ENCODE assay signal across 8 cellular contexts in genomic region chr7:148856035-148856881, GRCh38. TPM values are rescaled to one million over a fixed set of nuclear protein-coding genes. Genes with fewer than 3 reads are reported as not detected.
DNase-seq lines count a peak whose midpoint lies in the region; ATAC-seq and TF ChIP-seq lines count a peak whose summit lies in the region.

No MANE protein-coding gene starts in this region.

- WGBS in psoas muscle, 3 donors: 69 to 74% (median 72%) methylated on average over 6 of the region's 6 CpGs

- H3K4me1 ChIP-seq in fibroblast of lung (ENCODE audit: control insufficient read depth, extremely low read depth, insufficient read depth, low read length) (peaks cover 2% of the 10 kb centered on the region), psoas muscle (no peaks in the 10 kb centered on the region)

- H3K4me2 ChIP-seq in fibroblast of lung (ENCODE audit: extremely low read depth, insufficient read depth, low read length): no peak overlapping the region

- no peaks in the 10 kb centered on the region for H3K27me3 ChIP-seq in fibroblast of lung (ENCODE audit: control insufficient read depth, insufficient read depth, low read length)
- H3K27me3 ChIP-seq in psoas muscle (ENCODE audit: insufficient read depth in 3 of 3, low read length in 2 of 3): no peaks in the 10 kb centered on the region

- peak; percentile 51 for DNase-seq in Daoy (ENCODE audit: low read depth)
- peak; percentile 25 for DNase-seq in activated T-cell treated with anti-CD3 and anti-CD28 coated beads for 4 hours
- DNase-seq in fibroblast of lung (ENCODE audit: low read depth in 2 of 2): peak in 1 of 2 donors; percentile 51
- no peak for DNase-seq in psoas muscle
- DNase-seq in NCI-H2029 (lab: John Stamatoyannopoulos, UW): no peak
- no peak for DNase-seq in NOMO-1 treated with DMSO at 0.1 percent for 48 hours (lab: John Stamatoyannopoulos, UW; ENCODE audit: unreplicated experiment)

- TF ChIP-seq CTCF in LNCAP (IDR thresholded peaks at IDR 0.05): peak; percentile 69
- peak; percentile 79 to 85 for TF ChIP-seq CTCF in fibroblast of lung (conservative IDR thresholded peaks at IDR 0.05 in 1 of 2, IDR thresholded peaks at IDR 0.05 in 1 of 2; ENCODE audit: low read depth in 1 of 2, low read length in 2 of 2)
- peak; percentile 68 for TF ChIP-seq CTCF in psoas muscle (IDR thresholded peaks at IDR 0.05)

- H4K20me1 ChIP-seq in fibroblast of lung (ENCODE audit: control insufficient read depth, extremely low read depth, insufficient read depth, low read length): no peaks in the 10 kb centered on the region

- H3K9me3 ChIP-seq in fibroblast of lung (ENCODE audit: control insufficient read depth, insufficient read depth, low read depth, low read length) (no peaks in the 10 kb centered on the region), psoas muscle (no peaks in the 10 kb centered on the region)

- intact Hi-C loops in psoas muscle (cut with DNase I): loop anchor here (5.0 kb wide), 1 partner anchor 106 kb away; no protein-coding TSS in a partner anchor

- peaks cover 74% of the 10 kb centered on the region for H3K79me2 ChIP-seq in fibroblast of lung (ENCODE audit: control insufficient read depth, insufficient read depth, low read length)

- H3K4me3 ChIP-seq in fibroblast of lung (replicated peaks in 1 of 4; ENCODE audit: control extremely low read depth in 1 of 4, insufficient read depth in 1 of 4, low read depth in 3 of 4, low read length in 4 of 4) (peak overlapping the region in 2 of 4 experiments; percentile 29 to 50), psoas muscle (no peak overlapping the region)

- no peak overlapping the region for H2AFZ ChIP-seq in fibroblast of lung (ENCODE audit: low read length)

- no peaks in the 10 kb centered on the region for H3K36me3 ChIP-seq in fibroblast of lung (ENCODE audit: control insufficient read depth, insufficient read depth, low read length)
- H3K36me3 ChIP-seq in psoas muscle (ENCODE audit: insufficient read depth in 1 of 2, low read depth in 1 of 2): no peaks in the 10 kb centered on the region

- no peak overlapping the region for H3K9ac ChIP-seq in fibroblast of lung (ENCODE audit: insufficient read depth, low read length)

- ATAC-seq in GM21423 (IDR thresholded peaks at IDR 0.05; ENCODE audit: unreplicated experiment) (peak; percentile 66), psoas muscle (peak in 2 of 4 donors; percentile 66 to 68)

- no peak overlapping the region for H3K27ac ChIP-seq in fibroblast of lung (ENCODE audit: insufficient read depth, low read length)
- H3K27ac ChIP-seq in psoas muscle: no peak overlapping the region

RNA-seq across cellular contexts. Expression of gene EZH2, which starts 27.8 kb away (rescaled TPM):
- total RNA-seq in Daoy (2014; rRNA removed; shearing (Covaris generic)): 70.1 and 79.1 TPM in 2 replicates
- total RNA-seq in fibroblast of lung (6.7 and 7.1 TPM in 2 replicates), psoas muscle (1 to 10 TPM; 1.9 to 2.5 (median 2.3) TPM)
- polyA plus RNA-seq in fibroblast of lung (10.1 and 24.8 TPM in 2 replicates), psoas muscle (1 to 10 TPM; 2.1 to 4.6 (median 3.4) TPM)
- polyA plus RNA-seq in fibroblast of lung (2012): 5.6 and 14.7 TPM in 2 replicates
- polyA minus RNA-seq in fibroblast of lung (ENCODE audit: low replicate concordance): 1.5 and 7.3 TPM in 2 replicates

Comparison
In these comparisons a context has a peak if more than half of its experiments do, and no peak if none do; other contexts are left out.
1. DNase-seq: peak in Daoy (single experiment) and activated T-cell treated with anti-CD3 and anti-CD28 coated beads for 4 hours (single experiment); none in psoas muscle (0 of 2), NCI-H2029 (single experiment) and NOMO-1 treated with DMSO at 0.1 percent for 48 hours (single experiment).
2. Peak in every context shown above with its lines, with median percentiles within 50 percentile points of each other: CTCF ChIP-seq.